ENCODE assay signal across 32 cellular contexts in the genomic region with DNA sequence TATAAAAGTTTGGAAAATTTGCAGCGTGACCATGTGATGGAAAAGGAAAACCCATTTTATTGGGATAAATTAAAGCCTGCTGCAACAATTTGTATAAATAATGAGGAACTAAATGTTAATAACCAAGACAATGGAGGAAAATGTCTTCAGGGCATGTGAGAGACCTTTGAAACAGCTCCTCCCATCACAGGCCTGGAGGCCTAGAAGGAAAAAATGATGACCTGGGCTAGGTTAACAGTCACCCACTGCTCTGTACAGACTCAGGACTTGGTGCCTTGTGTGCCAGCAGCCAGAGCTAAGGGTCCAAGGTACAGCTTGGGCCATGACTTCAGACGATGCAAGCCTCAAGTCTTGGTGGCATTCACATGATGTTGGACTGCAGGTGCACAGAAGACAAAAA. TPM values are rescaled to one million over a fixed set of nuclear protein-coding genes. Genes with fewer than 3 reads are reported as not detected.
"Had no signal": no experiment of that assay in that cellular context is flagged by ENCODE, and none has a peak within 500 bp of the region (broad histone marks: within the 10 kb centered on the region; RNA-seq: fewer than 3 reads in every experiment).

No MANE protein-coding gene starts in this region.

- ATAC-seq: stimulated activated effector memory CD8-positive, alpha-beta T cell treated with anti-CD3 and anti-CD28 coated beads, Interleukin-12 subunit alpha, Interleukin-12 subunit beta, amount 100 ng/mL, for 72 hours; stimulated activated memory B cell treated with anti-CD40 and anti-IgM and Interleukin-4, amounts not matched to agents 10 μg/mL and 1 μg/mL and 100 μg/mL, for 72 hours; stimulated activated naive B cell treated with anti-CD40 and anti-IgM and Interleukin-4, amounts not matched to agents 10 μg/mL and 1 μg/mL and 100 μg/mL, for 72 hours; stimulated activated naive CD8-positive, alpha-beta T cell treated with anti-CD3 and anti-CD28 coated beads, Interleukin-15, amount 100 ng/mL, for 72 hours; stimulated activated naive CD8-positive, alpha-beta T cell treated with anti-CD3 and anti-CD28 coated beads, Interleukin-15, Interleukin-2, amounts not matched to agents 100 U/mL and 50 U/mL, for 24 hours; upper lobe of right lung had no signal

- FAIRE-seq: urothelium cell line had no signal

- H3K4me3 ChIP-seq: stomach, suprapubic skin, testis, thoracic aorta, thyroid gland, tibial artery, tibial nerve, transverse colon, upper lobe of left lung, upper lobe of right lung, uterus, vagina had no signal

- H3K27me3 ChIP-seq: stomach, suprapubic skin, testis, thyroid gland, tibial artery, tibial nerve, transverse colon, upper lobe of left lung, upper lobe of right lung, uterus, vagina had no signal

- H3K4me1 ChIP-seq: stomach, suprapubic skin, testis, thyroid gland, tibial artery, tibial nerve, upper lobe of left lung, upper lobe of right lung, uterus, vagina had no signal

- H3K9me3 ChIP-seq: testis, thoracic aorta, thyroid gland, uterus had no signal

- DNase-seq: stimulated activated CD4-positive, alpha-beta T cell treated with anti-CD3 and anti-CD28 coated beads, Interleukin-2, amount 100 ng/mL, for 48 hours; stimulated activated CD4-positive, alpha-beta T cell treated with anti-CD3 and anti-CD28 coated beads, Interleukin-4, amount 100 ng/mL, for 1 hour; stimulated activated CD4-positive, alpha-beta T cell treated with anti-CD3 and anti-CD28 coated beads, Interleukin-4, amount 100 ng/mL, for 24 hours; stimulated activated CD4-positive, alpha-beta T cell treated with anti-CD3 and anti-CD28 coated beads, Interleukin-4, amount 100 ng/mL, for 4 hours; stimulated activated CD8-positive, alpha-beta memory T cell treated with anti-CD3 and anti-CD28 coated beads, Interleukin-4, amount 100 ng/mL, for 48 hours; stimulated activated naive B cell treated with anti-CD40 and anti-IgM and Interleukin-4, amounts not matched to agents 10 μg/mL and 1 μg/mL and 100 μg/mL, for 72 hours; stimulated activated naive CD4-positive, alpha-beta T cell; stimulated activated naive CD4-positive, alpha-beta T cell treated with Interleukin-2 at 50 U/mL for 16 hours; stimulated activated naive CD8-positive, alpha-beta T cell treated with anti-CD3 and anti-CD28 coated beads, Interleukin-15, amount 100 ng/mL, for 72 hours; stimulated activated naive CD8-positive, alpha-beta T cell treated with anti-CD3 and anti-CD28 coated beads, Interleukin-15, Interleukin-2, amounts not matched to agents 100 U/mL and 50 U/mL, for 24 hours; stomach; substantia nigra; testis; thyroid gland; tibial artery; transverse colon; trophoblast cell; upper lobe of left lung; upper lobe of right lung; uterus had no signal

- H3K4me1 Mint-ChIP-seq: stimulated activated effector memory CD8-positive, alpha-beta T cell treated with anti-CD3 and anti-CD28 coated beads, Interleukin-12 subunit alpha, Interleukin-12 subunit beta, amount 100 ng/mL, for 72 hours; stimulated activated memory B cell treated with anti-CD40 and anti-IgM and Interleukin-4, amounts not matched to agents 10 μg/mL and 1 μg/mL and 100 μg/mL, for 72 hours; stimulated activated naive B cell treated with anti-CD40 and anti-IgM and Interleukin-4, amounts not matched to agents 10 μg/mL and 1 μg/mL and 100 μg/mL, for 72 hours; stimulated activated naive CD8-positive, alpha-beta T cell treated with anti-CD3 and anti-CD28 coated beads, Interleukin-15, amount 100 ng/mL, for 72 hours had no signal

- H3K36me3 ChIP-seq: stomach, suprapubic skin, thoracic aorta, thyroid gland, tibial artery, tibial nerve, transverse colon, upper lobe of left lung, upper lobe of right lung, uterus, vagina had no signal

- H3K36me3 Mint-ChIP-seq: stimulated activated effector memory CD8-positive, alpha-beta T cell treated with anti-CD3 and anti-CD28 coated beads, Interleukin-12 subunit alpha, Interleukin-12 subunit beta, amount 100 ng/mL, for 72 hours; stimulated activated memory B cell treated with anti-CD40 and anti-IgM and Interleukin-4, amounts not matched to agents 10 μg/mL and 1 μg/mL and 100 μg/mL, for 72 hours had no signal

- H3K27me3 Mint-ChIP-seq: stimulated activated memory B cell treated with anti-CD40 and anti-IgM and Interleukin-4, amounts not matched to agents 10 μg/mL and 1 μg/mL and 100 μg/mL, for 72 hours; stimulated activated naive B cell treated with anti-CD40 and anti-IgM and Interleukin-4, amounts not matched to agents 10 μg/mL and 1 μg/mL and 100 μg/mL, for 72 hours; stimulated activated naive CD8-positive, alpha-beta T cell treated with anti-CD3 and anti-CD28 coated beads, Interleukin-15, amount 100 ng/mL, for 72 hours; stimulated activated naive CD8-positive, alpha-beta T cell treated with anti-CD3 and anti-CD28 coated beads, Interleukin-15, Interleukin-2, amounts not matched to agents 100 ng/mL and 50 ng/mL, for 24 hours; type B pancreatic cell had no signal

- H3K27ac ChIP-seq: stomach, suprapubic skin, testis, thoracic aorta, thyroid gland, tibial artery, tibial nerve, transverse colon, upper lobe of left lung, upper lobe of right lung, uterus, vagina had no signal

- H3K4me3 Mint-ChIP-seq: stimulated activated effector memory CD8-positive, alpha-beta T cell treated with anti-CD3 and anti-CD28 coated beads, Interleukin-12 subunit alpha, Interleukin-12 subunit beta, amount 100 ng/mL, for 72 hours; stimulated activated memory B cell treated with anti-CD40 and anti-IgM and Interleukin-4, amounts not matched to agents 10 μg/mL and 1 μg/mL and 100 μg/mL, for 72 hours; stimulated activated naive B cell treated with anti-CD40 and anti-IgM and Interleukin-4, amounts not matched to agents 10 μg/mL and 1 μg/mL and 100 μg/mL, for 72 hours; stimulated activated naive CD8-positive, alpha-beta T cell treated with anti-CD3 and anti-CD28 coated beads, Interleukin-15, amount 100 ng/mL, for 72 hours; stimulated activated naive CD8-positive, alpha-beta T cell treated with anti-CD3 and anti-CD28 coated beads, Interleukin-15, Interleukin-2, amounts not matched to agents 100 ng/mL and 50 ng/mL, for 24 hours; type B pancreatic cell had no signal

RNA-seq across cellular contexts. Expression of gene UGT3A1, which starts 22.0 kb away (rescaled TPM):
- total RNA-seq: subcutaneous adipose tissue, temporal lobe, thoracic aorta, thyroid gland, tibial nerve, transverse colon, upper lobe of left lung, upper lobe of right lung, ureter, uterus, vagina had no signal
- polyA plus RNA-seq: stomach had no signal

RNA-seq across cellular contexts. Expression of gene UGT3A2, which starts 53.5 kb away (rescaled TPM):
- total RNA-seq: stomach, subcutaneous adipose tissue, temporal lobe, thoracic aorta, thyroid gland, tibial nerve, upper lobe of left lung, upper lobe of right lung, uterus, vagina had no signal
